Comparison of ENCODE assay signal across 15 cellular contexts in the genomic region with DNA sequence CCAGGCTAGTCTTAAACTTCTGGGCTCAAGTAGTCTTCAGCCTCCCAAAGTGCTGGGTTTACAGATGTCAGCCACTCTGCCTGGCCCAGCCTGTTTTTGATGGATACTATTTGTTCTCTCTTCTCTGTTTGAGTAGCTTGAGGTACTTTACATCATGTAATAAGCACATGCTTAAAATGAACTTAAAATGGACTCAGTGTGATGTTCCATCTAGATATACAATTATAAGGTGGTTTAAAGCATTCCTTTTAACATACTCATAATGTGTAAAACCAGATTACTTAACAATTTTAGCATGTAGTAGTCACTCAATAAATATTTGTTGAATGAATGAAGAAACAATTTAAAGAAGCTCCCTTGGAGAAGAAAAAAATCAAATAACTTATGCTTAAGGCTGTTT. TPM values are rescaled to one million over a fixed set of nuclear protein-coding genes. Genes with fewer than 3 reads are reported as not detected.
A peak's percentile ranks its signal among the peaks of the same experiment; 100 is the strongest.
DNase-seq lines count a peak whose midpoint lies in the region; ATAC-seq and TF ChIP-seq lines count a peak whose summit lies in the region.
"Had no signal": no experiment of that assay in that cellular context is flagged by ENCODE, and none has a peak within 500 bp of the region (broad histone marks: within the 10 kb centered on the region; RNA-seq: fewer than 3 reads in every experiment).

No MANE protein-coding gene starts in this region.

- no peaks in the 10 kb centered on the region for H3K9me3 ChIP-seq in lower lobe of right lung
- H3K9me3 ChIP-seq in hepatocyte (ENCODE audit: low read depth), result no peaks in the 10 kb centered on the region
- H3K9me3 ChIP-seq: neutrophil had no signal

- H3K36me3 ChIP-seq in lower lobe of right lung (no peaks in the 10 kb centered on the region), hepatocyte (replicated peaks; ENCODE audit: insufficient read depth, low read depth) (no peaks in the 10 kb centered on the region)
- H3K36me3 ChIP-seq: neutrophil had no signal

- no peak overlapping the region for H3K4me3 ChIP-seq in AG10803 (ENCODE audit: low read length)
- H3K4me3 ChIP-seq in choroid plexus epithelial cell (ENCODE audit: low read depth, low read length), result no peak overlapping the region
- no peak overlapping the region for H3K4me3 ChIP-seq in lower lobe of right lung
- H3K4me3 ChIP-seq in hepatocyte, result no peak overlapping the region
- H3K4me3 ChIP-seq: SK-N-MC had no signal

- no peak for TF ChIP-seq CTCF in AG10803 (conservative IDR thresholded peaks at IDR 0.05; ENCODE audit: low read length)
- no peak for TF ChIP-seq CTCF in choroid plexus epithelial cell (conservative IDR thresholded peaks at IDR 0.05; ENCODE audit: low read depth, low read length)
- no peak for TF ChIP-seq CTCF in lower lobe of right lung (IDR thresholded peaks at IDR 0.05)
- no peak for TF ChIP-seq CTCF in hepatocyte (IDR thresholded peaks at IDR 0.05; ENCODE audit: poor library complexity)

- no peaks in the 10 kb centered on the region for H3K9me2 ChIP-seq in hepatocyte (replicated peaks; ENCODE audit: insufficient read depth)

- peak; percentile 52 to 73 for ATAC-seq in lower lobe of right lung
- ATAC-seq: activated CD8-positive, alpha-beta T cell treated with anti-CD3 and anti-CD28 coated beads for 36 hours had no signal

- no peaks in the 10 kb centered on the region for H3K27me3 ChIP-seq in lower lobe of right lung (ENCODE audit: low read depth)
- H3K27me3 ChIP-seq in hepatocyte, result no peaks in the 10 kb centered on the region

- peaks cover 71% of the 10 kb centered on the region for H3K79me2 ChIP-seq in hepatocyte

- H3K4me1 ChIP-seq in lower lobe of right lung (peaks cover 27% of the 10 kb centered on the region), hepatocyte (ENCODE audit: insufficient read depth) (peaks cover 6% of the 10 kb centered on the region)

- intact Hi-C loops in lower lobe of right lung (cut with DNase I), result no loop called here

- H4K20me1 ChIP-seq in hepatocyte (ENCODE audit: insufficient read depth, poor library complexity, severe bottlenecking), result no peaks in the 10 kb centered on the region

- peak; percentile 77 for DNase-seq in AG10803 (ENCODE audit: low read depth)
- DNase-seq in LHCN-M2 (ENCODE audit: low read depth), result peak; percentile 38
- peak; percentile 52 for DNase-seq in choroid plexus epithelial cell (ENCODE audit: low read depth)
- no peak for DNase-seq in lower lobe of right lung
- no peak for DNase-seq in SW 1271 (lab: John Stamatoyannopoulos, UW)
- DNase-seq in stimulated activated CD4-positive, alpha-beta T cell treated with anti-CD3 and anti-CD28 coated beads, Interleukin-4, amount 100 ng/mL, for 1 hour, result no peak
- no peak for DNase-seq in NCI-H526 (lab: John Stamatoyannopoulos, UW)
- no peak for DNase-seq in hepatocyte (ENCODE audit: low spot score)
- DNase-seq: activated CD8-positive, alpha-beta T cell treated with anti-CD3 and anti-CD28 coated beads for 36 hours; Calu3; GF-D8; head of caudate nucleus; kidney had no signal

- no peak overlapping the region for H3K27ac ChIP-seq in lower lobe of right lung
- H3K27ac ChIP-seq in hepatocyte, result no peak overlapping the region
- H3K27ac ChIP-seq: neutrophil, SK-N-MC had no signal

- H2AFZ ChIP-seq in hepatocyte, result no peak overlapping the region

- H3K4me2 ChIP-seq in hepatocyte, result no peak overlapping the region

RNA-seq across cellular contexts. Expression of a gene that starts 9.6 kb away (rescaled TPM):
- total RNA-seq in LHCN-M2 (2014; rRNA removed) (28.1 TPM in 2 replicates), lower lobe of right lung (85.2 TPM), hepatocyte (33.1 and 47.4 TPM in 2 replicates)
- 19.3 TPM for polyA plus RNA-seq in LHCN-M2 (2012)
- polyA plus RNA-seq in hepatocyte, result 26.1 and 32.6 TPM in 2 replicates

Comparison
In these comparisons a context has a peak if more than half of its experiments do, and no peak if none do; other contexts are left out.
1. DNase-seq: peak in AG10803 (single experiment), LHCN-M2 (single experiment) and choroid plexus epithelial cell (single experiment); none in lower lobe of right lung (single experiment), SW 1271 (0 of 2), stimulated activated CD4-positive, alpha-beta T cell treated with anti-CD3 and anti-CD28 coated beads, Interleukin-4, amount 100 ng/mL, for 1 hour (single experiment), NCI-H526 (0 of 2) and hepatocyte (single experiment).